ENCODE assay signal across 36 cellular contexts in genomic region chr12:65769880-65770279, GRCh38. TPM values are rescaled to one million over a fixed set of nuclear protein-coding genes. Genes with fewer than 3 reads are reported as not detected.
"Had no signal": no experiment of that assay in that cellular context is flagged by ENCODE, and none has a peak within 500 bp of the region (broad histone marks: within the 10 kb centered on the region; RNA-seq: fewer than 3 reads in every experiment).

No MANE protein-coding gene starts in this region.

- H3K27ac Mint-ChIP-seq: activated B cell treated with CpG ODN at 0.5 μM for 24 hours; activated CD4-positive, alpha-beta memory T cell treated with anti-CD3 and anti-CD28 coated beads for 36 hours; activated CD4-positive, alpha-beta T cell treated with anti-CD3 and anti-CD28 coated beads, Interleukin-2, amount 10 ng/mL, durations not matched to agents 24 days and 14 days; activated CD8-positive, alpha-beta memory T cell treated with anti-CD3 and anti-CD28 coated beads, Interleukin-2, amount 10 ng/mL, durations not matched to agents 7 days and 5 days; activated CD8-positive, alpha-beta T cell treated with anti-CD3 and anti-CD28 coated beads, Interleukin-2, amount 10 ng/mL, durations not matched to agents 7 days and 5 days; activated naive CD4-positive, alpha-beta T cell treated with anti-CD3 and anti-CD28 coated beads, Interleukin-2, amount 10 ng/mL, durations not matched to agents 7 days and 5 days; activated naive CD4-positive, alpha-beta T cell treated with anti-CD3 and anti-CD28 coated beads, Interleukin-2, amount 50 U/mL, for 24 hours; activated naive CD8-positive, alpha-beta T cell; activated naive CD8-positive, alpha-beta T cell treated with anti-CD3 and anti-CD28 coated beads, Interleukin-2, amount 10 ng/mL, durations not matched to agents 7 days and 5 days; activated naive CD8-positive, alpha-beta T cell treated with anti-CD3 and anti-CD28 coated beads, Interleukin-2, amount 50 U/mL, for 24 hours; activated T-cell treated with anti-CD3 and anti-CD28 coated beads, Interleukin-2, amount 50 U/mL, for 24 hours; activated T-helper 2 cell treated with anti-CD3 and anti-CD28 coated beads, Interferon-gamma antibody, Interleukin-2, Interleukin-4, amounts not matched to agents 10 μg/mL and 5 μg/mL and 100 μg/mL, durations not matched to agents 14 hours and 24 hours and 36 hours; brain; T-helper 1 cell treated with Interleukin-12 subunit alpha and Interleukin-12 subunit beta and Interleukin-4 antibody, amounts not matched to agents 30 μg/mL and 1 μg/mL, for 36 hours; T-helper 2 cell treated with Interferon-gamma antibody and Interleukin-4, amounts not matched to agents 5 μg/mL and 100 μg/mL, for 36 hours had no signal

- H3K27me3 Mint-ChIP-seq: activated CD8-positive, alpha-beta memory T cell treated with anti-CD3 and anti-CD28 coated beads, Interleukin-2, amount 10 ng/mL, durations not matched to agents 7 days and 5 days; activated naive CD4-positive, alpha-beta T cell treated with anti-CD3 and anti-CD28 coated beads, Interleukin-2, amount 10 ng/mL, durations not matched to agents 7 days and 5 days had no signal

- H3K4me1 ChIP-seq: ascending aorta had no signal

- H3K9me3 Mint-ChIP-seq: activated B cell treated with CpG ODN at 0.5 μM for 24 hours; activated CD4-positive, alpha-beta memory T cell treated with anti-CD3 and anti-CD28 coated beads for 36 hours; activated CD4-positive, alpha-beta T cell treated with anti-CD3 and anti-CD28 coated beads, Interleukin-2, amount 10 ng/mL, durations not matched to agents 24 days and 14 days; activated naive CD4-positive, alpha-beta T cell treated with anti-CD3 and anti-CD28 coated beads, Interleukin-2, amount 10 ng/mL, durations not matched to agents 7 days and 5 days; activated naive CD4-positive, alpha-beta T cell treated with anti-CD3 and anti-CD28 coated beads, Interleukin-2, amount 50 U/mL, for 24 hours; activated naive CD8-positive, alpha-beta T cell treated with anti-CD3 and anti-CD28 coated beads, Interleukin-2, amount 10 ng/mL, durations not matched to agents 7 days and 5 days; activated naive CD8-positive, alpha-beta T cell treated with anti-CD3 and anti-CD28 coated beads, Interleukin-2, amount 50 U/mL, for 24 hours; activated T-cell treated with anti-CD3 and anti-CD28 coated beads, Interleukin-2, amount 50 U/mL, for 24 hours; activated T-helper 2 cell treated with anti-CD3 and anti-CD28 coated beads, Interferon-gamma antibody, Interleukin-2, Interleukin-4, amounts not matched to agents 10 μg/mL and 5 μg/mL and 100 μg/mL, durations not matched to agents 14 hours and 24 hours and 36 hours; brain; central memory CD8-positive, alpha-beta T cell; T-helper 1 cell treated with Interleukin-12 subunit alpha and Interleukin-12 subunit beta and Interleukin-4 antibody, amounts not matched to agents 30 μg/mL and 1 μg/mL, for 36 hours; T-helper 2 cell treated with Interferon-gamma antibody and Interleukin-4, amounts not matched to agents 5 μg/mL and 100 μg/mL, for 36 hours had no signal

- H3K36me3 Mint-ChIP-seq: activated CD4-positive, alpha-beta memory T cell treated with anti-CD3 and anti-CD28 coated beads for 36 hours; activated CD8-positive, alpha-beta memory T cell treated with anti-CD3 and anti-CD28 coated beads, Interleukin-2, amount 10 ng/mL, durations not matched to agents 7 days and 5 days; activated naive CD4-positive, alpha-beta T cell treated with anti-CD3 and anti-CD28 coated beads, Interleukin-2, amount 10 ng/mL, durations not matched to agents 7 days and 5 days; activated naive CD4-positive, alpha-beta T cell treated with anti-CD3 and anti-CD28 coated beads, Interleukin-2, amount 50 U/mL, for 24 hours; activated naive CD8-positive, alpha-beta T cell; activated naive CD8-positive, alpha-beta T cell treated with anti-CD3 and anti-CD28 coated beads, Interleukin-2, amount 10 ng/mL, durations not matched to agents 7 days and 5 days; brain had no signal

- H3K36me3 ChIP-seq: ascending aorta, cardiac muscle cell had no signal

- DNase-seq: activated B cell treated with CpG ODN at 0.5 μM for 24 hours; activated CD4-positive, alpha-beta memory T cell treated with anti-CD3 and anti-CD28 coated beads for 36 hours; activated CD4-positive, alpha-beta T cell treated with anti-CD3 and anti-CD28 coated beads for 4 hours; activated CD4-positive, alpha-beta T cell treated with anti-CD3 and anti-CD28 coated beads, Interleukin-2, amount 10 ng/mL, durations not matched to agents 24 days and 14 days; activated CD4-positive, alpha-beta T cell treated with anti-CD3 and anti-CD28 coated beads, Interleukin-2, amount 50 U/mL, for 1 hour; activated CD4-positive, alpha-beta T cell treated with anti-CD3 and anti-CD28 coated beads, Interleukin-2, amount 50 U/mL, for 4 hours; activated CD4-positive, CD25-positive, alpha-beta regulatory T cell treated with anti-CD3 and anti-CD28 coated beads, Interleukin-2, amount 50 U/mL, for 72 hours; activated CD8-positive, alpha-beta memory T cell treated with anti-CD3 and anti-CD28 coated beads for 24 hours; activated CD8-positive, alpha-beta memory T cell treated with anti-CD3 and anti-CD28 coated beads, Interleukin-2, amount 10 ng/mL, durations not matched to agents 7 days and 5 days; activated CD8-positive, alpha-beta memory T cell treated with anti-CD3 and anti-CD28 coated beads, Interleukin-2, amount 50 U/mL, for 48 hours; activated CD8-positive, alpha-beta T cell treated with anti-CD3 and anti-CD28 coated beads, Interleukin-2, amount 10 ng/mL, durations not matched to agents 7 days and 5 days; activated effector memory CD4-positive, alpha-beta T cell treated with Interleukin-2 at 50 U/mL for 16 hours; activated gamma-delta T cell; activated naive CD4-positive, alpha-beta T cell treated with anti-CD3 and anti-CD28 coated beads, Interleukin-2, amount 10 ng/mL, durations not matched to agents 7 days and 5 days; activated naive CD4-positive, alpha-beta T cell treated with Interleukin-2 at 50 U/mL for 16 hours; activated naive CD8-positive, alpha-beta T cell treated with anti-CD3 and anti-CD28 coated beads, Interleukin-2, amount 10 ng/mL, durations not matched to agents 7 days and 5 days; activated naive CD8-positive, alpha-beta T cell treated with anti-CD3 and anti-CD28 coated beads, Interleukin-2, amount 50 U/mL, for 24 hours; activated T-cell treated with anti-CD3 and anti-CD28 coated beads, Interleukin-2, amount 50 U/mL, for 24 hours; activated T-cell treated with anti-CD3 and anti-CD28 coated beads, Interleukin-2, amount 50 U/mL, for 48 hours; amygdala; anterior cingulate cortex; caudate nucleus; cerebellar nuclear complex; T-helper 1 cell; T-helper 2 cell; T-helper 9 cell had no signal

- H3K9me3 ChIP-seq: ascending aorta had no signal

- ATAC-seq: activated CD8-positive, alpha-beta memory T cell treated with anti-CD3 and anti-CD28 coated beads, Interleukin-2, amount 10 ng/mL, durations not matched to agents 7 days and 5 days; activated CD8-positive, alpha-beta T cell treated with anti-CD3 and anti-CD28 coated beads, Interleukin-2, amount 10 ng/mL, durations not matched to agents 7 days and 5 days; activated naive CD8-positive, alpha-beta T cell treated with anti-CD3 and anti-CD28 coated beads, Interleukin-2, amount 50 U/mL, for 24 hours had no signal

- H3K27ac ChIP-seq: ascending aorta, cardiac muscle cell, VCaP had no signal

- H3K4me3 Mint-ChIP-seq: activated B cell treated with CpG ODN at 0.5 μM for 24 hours; activated CD4-positive, alpha-beta memory T cell treated with anti-CD3 and anti-CD28 coated beads for 36 hours; activated CD4-positive, alpha-beta T cell treated with anti-CD3 and anti-CD28 coated beads, Interleukin-2, amount 10 ng/mL, durations not matched to agents 24 days and 14 days; activated CD8-positive, alpha-beta memory T cell treated with anti-CD3 and anti-CD28 coated beads, Interleukin-2, amount 10 ng/mL, durations not matched to agents 7 days and 5 days; activated CD8-positive, alpha-beta T cell treated with anti-CD3 and anti-CD28 coated beads, Interleukin-2, amount 10 ng/mL, durations not matched to agents 7 days and 5 days; activated naive CD4-positive, alpha-beta T cell treated with anti-CD3 and anti-CD28 coated beads, Interleukin-2, amount 10 ng/mL, durations not matched to agents 7 days and 5 days; activated naive CD4-positive, alpha-beta T cell treated with anti-CD3 and anti-CD28 coated beads, Interleukin-2, amount 50 U/mL, for 24 hours; activated naive CD8-positive, alpha-beta T cell; activated naive CD8-positive, alpha-beta T cell treated with anti-CD3 and anti-CD28 coated beads, Interleukin-2, amount 10 ng/mL, durations not matched to agents 7 days and 5 days; activated naive CD8-positive, alpha-beta T cell treated with anti-CD3 and anti-CD28 coated beads, Interleukin-2, amount 50 U/mL, for 24 hours; activated T-cell treated with anti-CD3 and anti-CD28 coated beads, Interleukin-2, amount 50 U/mL, for 24 hours; brain; central memory CD8-positive, alpha-beta T cell; T-helper 1 cell treated with Interleukin-12 subunit alpha and Interleukin-12 subunit beta and Interleukin-4 antibody, amounts not matched to agents 30 μg/mL and 1 μg/mL, for 36 hours; T-helper 2 cell treated with Interferon-gamma antibody and Interleukin-4, amounts not matched to agents 5 μg/mL and 100 μg/mL, for 36 hours had no signal

- H3K4me1 Mint-ChIP-seq: activated B cell treated with CpG ODN at 0.5 μM for 24 hours; activated CD4-positive, alpha-beta T cell treated with anti-CD3 and anti-CD28 coated beads, Interleukin-2, amount 10 ng/mL, durations not matched to agents 24 days and 14 days; activated CD8-positive, alpha-beta memory T cell treated with anti-CD3 and anti-CD28 coated beads, Interleukin-2, amount 10 ng/mL, durations not matched to agents 7 days and 5 days; activated naive CD4-positive, alpha-beta T cell treated with anti-CD3 and anti-CD28 coated beads, Interleukin-2, amount 10 ng/mL, durations not matched to agents 7 days and 5 days; activated naive CD4-positive, alpha-beta T cell treated with anti-CD3 and anti-CD28 coated beads, Interleukin-2, amount 50 U/mL, for 24 hours; activated naive CD8-positive, alpha-beta T cell treated with anti-CD3 and anti-CD28 coated beads, Interleukin-2, amount 10 ng/mL, durations not matched to agents 7 days and 5 days; activated naive CD8-positive, alpha-beta T cell treated with anti-CD3 and anti-CD28 coated beads, Interleukin-2, amount 50 U/mL, for 24 hours; brain; central memory CD8-positive, alpha-beta T cell had no signal

- H3K27me3 ChIP-seq: ascending aorta, cardiac muscle cell had no signal

- H3K4me3 ChIP-seq: ascending aorta, cardiac muscle cell had no signal

RNA-seq across cellular contexts. Expression of gene HMGA2, which starts 54.4 kb away (rescaled TPM):
- total RNA-seq: activated B cell treated with CpG ODN at 0.5 μM for 24 hours; activated CD4-positive, alpha-beta memory T cell treated with anti-CD3 and anti-CD28 coated beads for 36 hours; activated CD8-positive, alpha-beta memory T cell treated with anti-CD3 and anti-CD28 coated beads, Interleukin-2, amount 10 ng/mL, durations not matched to agents 7 days and 5 days; activated CD8-positive, alpha-beta T cell treated with anti-CD3 and anti-CD28 coated beads, Interleukin-2, amount 10 ng/mL, durations not matched to agents 7 days and 5 days; activated naive CD8-positive, alpha-beta T cell treated with anti-CD3 and anti-CD28 coated beads, Interleukin-2, amount 10 ng/mL, durations not matched to agents 7 days and 5 days; activated T-helper 2 cell treated with anti-CD3 and anti-CD28 coated beads, Interferon-gamma antibody, Interleukin-2, Interleukin-4, amounts not matched to agents 10 μg/mL and 5 μg/mL and 100 μg/mL, durations not matched to agents 14 hours and 24 hours and 36 hours; ascending aorta had no signal
